ENCODE assay signal across 17 cellular contexts in genomic region chr17:81173354-81173753, GRCh38. TPM values are rescaled to one million over a fixed set of nuclear protein-coding genes. Genes with fewer than 3 reads are reported as not detected.
DNase-seq lines count a peak whose midpoint lies in the region; ATAC-seq and TF ChIP-seq lines count a peak whose summit lies in the region.
"Had no signal": no experiment of that assay in that cellular context is flagged by ENCODE, and none has a peak within 500 bp of the region (broad histone marks: within the 10 kb centered on the region; RNA-seq: fewer than 3 reads in every experiment).

No MANE protein-coding gene starts in this region.

- H4K8ac ChIP-seq in IMR-90 (ENCODE audit: low read depth in 2 of 2, low read length in 2 of 2) = no peak overlapping the region

- no TSS peak for BruUV-seq in IMR-90 (replicated peaks; lab: Mats Ljungman, UMichigan)

- in situ Hi-C loops in IMR-90 (cut with MboI; ENCODE audit: low sequenced_read_pairs) = no loop called here

- TF ChIP-seq RAD21 in IMR-90 (IDR thresholded peaks at IDR 0.05; ENCODE audit: low read length) = no peak

- no peak overlapping the region for H3K4me2 ChIP-seq in IMR-90 (ENCODE audit: low read depth, low read length)
- H3K4me2 ChIP-seq: A549, BLaER1, GM23338 had no signal

- DNase-seq in AG04450 (ENCODE audit: low read depth, low spot score) (no peak), IMR-90 (no peak), iris pigment epithelial cell (ENCODE audit: low read depth) (peak; percentile 8), ecto neural progenitor cell (ENCODE audit: low spot score) (no peak), right lobe of liver (no peak)
- no peak for DNase-seq in stimulated activated CD4-positive, alpha-beta T cell treated with anti-CD3 and anti-CD28 coated beads, Interleukin-2, amount 100 ng/mL, for 24 hours
- DNase-seq: AML-193; Caco-2; CD8-positive, alpha-beta memory T cell; DMS79; H7 had no signal

- H3K27me3 ChIP-seq in AG04450 (ENCODE audit: control insufficient read depth, insufficient read depth, low read length) (peaks cover 13% of the 10 kb centered on the region), IMR-90 (ENCODE audit: control insufficient read depth, insufficient read depth, low read length) (peaks cover 2% of the 10 kb centered on the region; the same call in 1 of the 2 replicates), right lobe of liver (no peaks in the 10 kb centered on the region)
- H3K27me3 ChIP-seq: BLaER1 had no signal

- H4K5ac ChIP-seq in IMR-90 (ENCODE audit: low read depth, low read length) = no peak overlapping the region

- peak overlapping the region in 3 of 5 experiments; percentile 68 to 89 (median 77) for H3K27ac Mint-ChIP-seq in brain
- H3K27ac Mint-ChIP-seq: CD8-positive, alpha-beta memory T cell; GM23338 had no signal

- no peaks in the 10 kb centered on the region for H3K79me1 ChIP-seq in IMR-90 (ENCODE audit: low read depth in 1 of 2, low read length in 2 of 2)

- H2BK5ac ChIP-seq in IMR-90 (ENCODE audit: low read depth, low read length, poor library complexity, severe bottlenecking) = no peak overlapping the region

- H3K9me3 Mint-ChIP-seq in brain = peaks cover 5 to 15% (median 10%) of the 10 kb centered on the region in 5 experiments
- H3K9me3 Mint-ChIP-seq: CD8-positive, alpha-beta memory T cell; GM23338 had no signal

- no peak overlapping the region for H3K4me3 ChIP-seq in AG04450 (ENCODE audit: low read depth, low read length)
- H3K4me3 ChIP-seq in IMR-90 (ENCODE audit: insufficient read depth, low read depth, low read length) = no peak overlapping the region
- H3K4me3 ChIP-seq in right lobe of liver = no peak overlapping the region
- H3K4me3 ChIP-seq: A549, BLaER1, GM12878, GM23338 had no signal

- H4K91ac ChIP-seq in IMR-90 (ENCODE audit: insufficient read depth, low read depth, low read length) = no peak overlapping the region

- H2BK20ac ChIP-seq in IMR-90 (ENCODE audit: low read depth, low read length) = no peak overlapping the region

- H3K23ac ChIP-seq in IMR-90 (ENCODE audit: low read depth, low read length) = no peak overlapping the region

- H3K36me3 ChIP-seq in IMR-90 (ENCODE audit: control insufficient read depth, insufficient read depth, low read length) (no peaks in the 10 kb centered on the region), right lobe of liver (no peaks in the 10 kb centered on the region)
- H3K36me3 ChIP-seq: BLaER1 had no signal

- H2BK15ac ChIP-seq in IMR-90 (ENCODE audit: low read depth, low read length) = no peak overlapping the region

- no peak overlapping the region for H2AK5ac ChIP-seq in IMR-90 (ENCODE audit: low read depth, low read length)

- H3K18ac ChIP-seq in IMR-90 (ENCODE audit: low read depth, low read length) = no peak overlapping the region

- peak overlapping the region in 2 of 5 experiments; percentile 0 to 7 for H3K4me3 Mint-ChIP-seq in brain
- H3K4me3 Mint-ChIP-seq: CD8-positive, alpha-beta memory T cell; GM23338 had no signal

- 67% methylated on average over 2 of the region's 5 CpGs; no CpG with 5 or more reads in 1 of the 2 experiments for WGBS in IMR-90 (ENCODE audit: extremely low coverage in 2 of 2, insufficient read length in 1 of 2), 2 experiments
- 79% methylated on average over 4 of the region's 5 CpGs for WGBS in right lobe of liver (ENCODE audit: insufficient coverage, low coverage, low lambda C conversion rate, missing lambda C conversion rate)

- H2AFZ ChIP-seq in IMR-90 (replicated peaks; ENCODE audit: low read length, poor library complexity) = no peak overlapping the region
- H2AFZ ChIP-seq: GM23338 had no signal

- H3K56ac ChIP-seq in IMR-90 (ENCODE audit: extremely low read depth, insufficient read depth, low read length) = no peak overlapping the region

- H3K9ac ChIP-seq in IMR-90 (ENCODE audit: low read depth, low read length) = no peak overlapping the region
- H3K9ac ChIP-seq: BLaER1 had no signal

- peaks cover 25% of the 10 kb centered on the region for H3K36me3 Mint-ChIP-seq in brain
- H3K36me3 Mint-ChIP-seq: CD8-positive, alpha-beta memory T cell had no signal

- TF ChIP-seq POLR2A in IMR-90 (IDR thresholded peaks at IDR 0.05; ENCODE audit: low read depth, low read length) = no peak
- TF ChIP-seq POLR2A in right lobe of liver (IDR thresholded peaks at IDR 0.05) = no peak

- no peak overlapping the region for H2BK120ac ChIP-seq in IMR-90 (ENCODE audit: low read depth, low read length)

- dilution Hi-C loops in IMR-90 (cut with HindIII; ENCODE audit: low sequenced_read_pairs, unreplicated experiment) = no loop called here

- H3K27me3 Mint-ChIP-seq in brain = no peaks in the 10 kb centered on the region

- no peak overlapping the region for H3K4ac ChIP-seq in IMR-90 (ENCODE audit: low read depth, low read length)

- H3K9me1 ChIP-seq in IMR-90 (ENCODE audit: insufficient read depth, low read length) = no peaks in the 10 kb centered on the region

- H3K9me3 ChIP-seq in AG04450 (ENCODE audit: control insufficient read depth, insufficient read depth, low read length) (no peaks in the 10 kb centered on the region; the same call in 1 of the 2 replicates), IMR-90 (ENCODE audit: control insufficient read depth, insufficient read depth, low read length) (no peaks in the 10 kb centered on the region), right lobe of liver (no peaks in the 10 kb centered on the region)

- 0 out of 2 replicates have a peak, but pooled peaks cover 2% of the 10 kb centered on the region for H3K4me1 ChIP-seq in IMR-90 (ENCODE audit: control insufficient read depth, insufficient read depth, low read length)
- H3K4me1 ChIP-seq in right lobe of liver = no peaks in the 10 kb centered on the region
- H3K4me1 ChIP-seq: A549, Caco-2 had no signal

- H4K20me1 ChIP-seq in IMR-90 (ENCODE audit: insufficient read depth, low read length) = 0 out of 2 replicates have a peak, but pooled peaks cover 3% of the 10 kb centered on the region

- CTCF ChIA-PET in AG04450 (lab: Charles Lee) (no interaction called here), IMR-90 (lab: Yijun Ruan, JAX) (no interaction called here)

- H3K4me1 Mint-ChIP-seq in brain = peaks cover 16% of the 10 kb centered on the region
- H3K4me1 Mint-ChIP-seq: CD8-positive, alpha-beta memory T cell; GM23338 had no signal

- ATAC-seq in IMR-90 (ENCODE audit: low read depth) (no peak), right lobe of liver (no peak)
- ATAC-seq: A549, GM12878, GM23338 had no signal

- peak overlapping the region; percentile 75 for H2AK9ac ChIP-seq in IMR-90 (replicated peaks; ENCODE audit: low read depth, low read length, poor library complexity)

- peak overlapping the region; percentile 21 for H3K27ac ChIP-seq in AG04450 (ENCODE audit: low read depth, low read length)
- no peak overlapping the region for H3K27ac ChIP-seq in IMR-90 (ENCODE audit: insufficient read depth, low read length)
- H3K27ac ChIP-seq in right lobe of liver = no peak overlapping the region
- H3K27ac ChIP-seq: A549, BLaER1 had no signal

- TF ChIP-seq CTCF in AG04450 (IDR thresholded peaks at IDR 0.05; ENCODE audit: low read depth, low read length) (no peak), IMR-90 (conservative IDR thresholded peaks at IDR 0.05; ENCODE audit: low read depth, low read length) (no peak), brain (conservative IDR thresholded peaks at IDR 0.05) (no peak), right lobe of liver (IDR thresholded peaks at IDR 0.05) (no peak)

- intact Hi-C loops in IMR-90 (cut with micrococcal nuclease) (no loop called here), right lobe of liver (cut with DNase I) (no loop called here)

- H3K14ac ChIP-seq in IMR-90 (replicated peaks; ENCODE audit: low read depth, low read length) = no peak overlapping the region

- POLR2A ChIA-PET in AG04450 (lab: Yijun Ruan, JAX) = no interaction called here
- POLR2A ChIA-PET in IMR-90 (lab: Charles Lee; ENCODE audit: unreplicated experiment) = no interaction called here

TF ChIP-seq in IMR-90, 13 proteins besides CTCF, POLR2A, EP300 and RAD21:
- TF ChIP-seq NFE2L2 (IDR thresholded peaks at IDR 0.05; ENCODE audit: low read depth, low read length) = no peak

RNA-seq across cellular contexts. Expression of gene AATK, which starts 7.3 kb away (rescaled TPM):
- polyA plus RNA-seq in AG04450 (2011; rRNA removed) (0.16 TPM in 2 replicates), IMR-90 (2012; rRNA removed) (0.21 and 0.26 TPM in 2 replicates), brain (ENCODE audit: insufficient read depth, low read depth, low replicate concordance) (61.7 TPM)
- 0.09 TPM in 1 of 2 replicates, not detected in the other for polyA minus RNA-seq in AG04450 (2011; rRNA and poly(A)+ RNA removed)
- total RNA-seq in IMR-90 (2012; rRNA removed) (under 0.01 TPM in 1 of 2 replicates, not detected in the other), right lobe of liver (1 to 10 TPM in 2 of 6 experiments, under 1 TPM in 4; 0.31 to 1.2 (median 0.86) TPM)
- 0.05 and 0.24 TPM in 2 replicates for polyA plus RNA-seq in IMR-90 (2012; cell fraction: cytosol; rRNA removed)
- polyA plus RNA-seq in IMR-90 (2012; cell fraction: nucleus; rRNA removed; ENCODE audit: low replicate concordance) = 0.38 and 0.65 TPM in 2 replicates
- total RNA-seq: GM12878 had no signal
- polyA plus RNA-seq: CD8-positive, alpha-beta memory T cell had no signal

RNA-seq across cellular contexts. Expression of gene PVALEF, which starts 8.0 kb away (rescaled TPM):
- polyA plus RNA-seq in AG04450 (2011; rRNA removed) = not detected in 2 replicates
- not detected in 2 replicates for polyA minus RNA-seq in AG04450 (2011; rRNA and poly(A)+ RNA removed)
- not detected in 2 replicates for total RNA-seq in IMR-90 (2012; rRNA removed)
- polyA plus RNA-seq in IMR-90 (2012; rRNA removed) = not detected in 2 replicates
- not detected in 2 replicates for polyA plus RNA-seq in IMR-90 (2012; cell fraction: cytosol; rRNA removed)
- not detected in 2 replicates for polyA plus RNA-seq in IMR-90 (2012; cell fraction: nucleus; rRNA removed; ENCODE audit: low replicate concordance)
- not detected for polyA plus RNA-seq in brain (ENCODE audit: insufficient read depth, low read depth, low replicate concordance)
- not detected for total RNA-seq in right lobe of liver
- total RNA-seq: Caco-2; CD8-positive, alpha-beta memory T cell; G401; GM12878; GM23338; H7 had no signal
- polyA plus RNA-seq: A549; CD8-positive, alpha-beta memory T cell; GM12878; GM23338 had no signal

RNA-seq across cellular contexts. Expression of gene CEP131, which starts 49.4 kb away (rescaled TPM):
- 2.2 and 3.0 TPM in 2 replicates for polyA plus RNA-seq in AG04450 (2011; rRNA removed)
- 2.4 and 3.3 TPM in 2 replicates for polyA minus RNA-seq in AG04450 (2011; rRNA and poly(A)+ RNA removed)
- 4.8 and 5.3 TPM in 2 replicates for total RNA-seq in IMR-90 (2012; rRNA removed)
- 9.6 and 12.3 TPM in 2 replicates for polyA plus RNA-seq in IMR-90 (2012; rRNA removed)
- polyA plus RNA-seq in IMR-90 (2012; cell fraction: cytosol; rRNA removed) = 11.3 and 16.9 TPM in 2 replicates
- 57.2 and 102 TPM in 2 replicates for polyA plus RNA-seq in IMR-90 (2012; cell fraction: nucleus; rRNA removed; ENCODE audit: low replicate concordance)
- 31.5 TPM for polyA plus RNA-seq in brain (ENCODE audit: insufficient read depth, low read depth, low replicate concordance)
- total RNA-seq in right lobe of liver = 1 to 10 TPM; 1.5 to 4.3 (median 2.1) TPM

Comparison
In these comparisons a context has a peak if more than half of its experiments do, and no peak if none do; other contexts are left out.
1. RNA of gene AATK, which starts 7.3 kb away (polyA plus RNA-seq): 61.7 TPM in brain (single experiment); 0.05 to 0.65 TPM in IMR-90 and 0.16 TPM in AG04450; every median in the first group is over 10 times any median in the second.